Comparison of ENCODE assay signal across 1 cellular context in genomic region chr1:17440827-17441168, GRCh38.
TF ChIP-seq lines count a peak whose summit lies in the region.

No MANE protein-coding gene starts in this region.

TF ChIP-seq in GM12878, 131 proteins besides CTCF, POLR2A, EP300 and RAD21 (continued from another document):
- no peak for TF ChIP-seq POU2F2 (IDR thresholded peaks at IDR 0.05; ENCODE audit: borderline replicate concordance, low read depth, low read length)
- TF ChIP-seq WRNIP1 (IDR thresholded peaks at IDR 0.05; ENCODE audit: borderline replicate concordance, low read depth, low read length), result no peak
- no peak for TF ChIP-seq JUNB (IDR thresholded peaks at IDR 0.05)
